ENCODE assay signal across 1 cellular context in genomic region chr5:60959156-60959555, GRCh38.
A peak's percentile ranks its signal among the peaks of the same experiment; 100 is the strongest.
TF ChIP-seq lines count a peak whose summit lies in the region.

No MANE protein-coding gene starts in this region.

TF ChIP-seq in HepG2, 621 proteins besides CTCF, POLR2A, EP300 and RAD21 (continued from another document):
- TF ChIP-seq CEBPG (CRISPR knock-in tag; IDR thresholded peaks at IDR 0.05) (no peak), STAG1 (CRISPR knock-in tag; IDR thresholded peaks at IDR 0.05) (0 out of 2 replicates have a peak, but pooled peaks have one; percentile 8), NR2F6 (IDR thresholded peaks at IDR 0.05) (no peak), NR2F6 (CRISPR knock-in tag; IDR thresholded peaks at IDR 0.05) (no peak), MED13 (CRISPR knock-in tag; IDR thresholded peaks at IDR 0.05) (no peak)
TF ChIP-seq in HepG2: peak in this region for 1.
